ENCODE assay signal across 16 cellular contexts in genomic region chr13:91805605-91806004, GRCh38.
A peak's percentile ranks its signal among the peaks of the same experiment; 100 is the strongest.
DNase-seq lines count a peak whose midpoint lies in the region; ATAC-seq and TF ChIP-seq lines count a peak whose summit lies in the region.
"Had no signal": no experiment of that assay in that cellular context is flagged by ENCODE, and none has a peak within 500 bp of the region (broad histone marks: within the 10 kb centered on the region; RNA-seq: fewer than 3 reads in every experiment).

No MANE protein-coding gene starts in this region.

- H3K79me2 ChIP-seq in GM23338 (replicated peaks; ENCODE audit: insufficient read depth): no peaks in the 10 kb centered on the region

- H3K36me3 Mint-ChIP-seq in GM23338 (ENCODE audit: low read depth) (no peaks in the 10 kb centered on the region), immature natural killer cell (no peaks in the 10 kb centered on the region)
- H3K36me3 Mint-ChIP-seq: IgD-negative memory B cell; stimulated activated memory B cell treated with anti-CD40 and anti-IgM and Interleukin-4, amounts not matched to agents 10 μg/mL and 1 μg/mL and 100 μg/mL, for 72 hours had no signal

- H3K27ac ChIP-seq in 22Rv1 (no peak overlapping the region), GM23338 (ENCODE audit: low read depth) (no peak overlapping the region), dorsolateral prefrontal cortex (peak overlapping the region in 1 of 59 donors; percentile 22)
- H3K27ac ChIP-seq: PC-9 had no signal

- peak; percentile 20; the same call in 1 of the 2 replicates for TF ChIP-seq CTCF in 22Rv1 (IDR thresholded peaks at IDR 0.05)
- TF ChIP-seq CTCF in GM23338 (conservative IDR thresholded peaks at IDR 0.05; ENCODE audit: low read depth in 2 of 2): peak; percentile 26 to 40; a peak in 3 of 4 replicates
- TF ChIP-seq CTCF in dorsolateral prefrontal cortex (IDR thresholded peaks at IDR 0.05 in 54 of 56, conservative IDR thresholded peaks at IDR 0.05 in 2 of 56; ENCODE audit: low read depth in 1 of 56, partially characterized antibody in 56 of 56): peak in 35 of 56 donors; percentile 5 to 49 (median 30)

- intact Hi-C loops in dorsolateral prefrontal cortex (cut with DNase I): no loop called here

- no peak overlapping the region for H3K4me2 ChIP-seq in GM23338
- H3K4me2 ChIP-seq: PC-9 had no signal

- H3K27me3 ChIP-seq in GM23338 (ENCODE audit: insufficient read depth): no peaks in the 10 kb centered on the region
- H3K27me3 ChIP-seq in dorsolateral prefrontal cortex: no peaks in the 10 kb centered on the region

- H3K9me3 Mint-ChIP-seq in GM23338 (no peaks in the 10 kb centered on the region), immature natural killer cell (peaks cover 3 to 34% (median 8%) of the 10 kb centered on the region in 6 donors)
- H3K9me3 Mint-ChIP-seq: activated T-helper 1 cell treated with anti-CD3 and anti-CD28 coated beads, Interleukin-12 subunit alpha, Interleukin-12 subunit beta, Interleukin-2, Interleukin-4 antibody, amounts not matched to agents 30 ng/mL and 10 ng/mL and 1 ng/mL, durations not matched to agents 14 hours and 24 hours and 36 hours; IgD-negative memory B cell; stimulated activated memory B cell treated with anti-CD40 and anti-IgM and Interleukin-4, amounts not matched to agents 10 μg/mL and 1 μg/mL and 100 μg/mL, for 72 hours had no signal

- H4K20me1 ChIP-seq in GM23338 (replicated peaks; ENCODE audit: insufficient read depth): no peaks in the 10 kb centered on the region

- no peak overlapping the region for H2AFZ ChIP-seq in GM23338
- H2AFZ ChIP-seq: PC-9 had no signal

- no peak overlapping the region for H3K4me3 Mint-ChIP-seq in GM23338
- H3K4me3 Mint-ChIP-seq in immature natural killer cell: no peak overlapping the region
- H3K4me3 Mint-ChIP-seq: activated T-helper 1 cell treated with anti-CD3 and anti-CD28 coated beads, Interleukin-12 subunit alpha, Interleukin-12 subunit beta, Interleukin-2, Interleukin-4 antibody, amounts not matched to agents 30 ng/mL and 10 ng/mL and 1 ng/mL, durations not matched to agents 14 hours and 24 hours and 36 hours; IgD-negative memory B cell; stimulated activated memory B cell treated with anti-CD40 and anti-IgM and Interleukin-4, amounts not matched to agents 10 μg/mL and 1 μg/mL and 100 μg/mL, for 72 hours; T-helper 17 cell had no signal

- no peaks in the 10 kb centered on the region for H3K36me3 ChIP-seq in GM23338 (ENCODE audit: insufficient read depth)

- no peak overlapping the region for H3K27ac Mint-ChIP-seq in GM23338
- H3K27ac Mint-ChIP-seq in immature natural killer cell: no peak overlapping the region
- H3K27ac Mint-ChIP-seq: activated T-helper 1 cell treated with anti-CD3 and anti-CD28 coated beads, Interleukin-12 subunit alpha, Interleukin-12 subunit beta, Interleukin-2, Interleukin-4 antibody, amounts not matched to agents 30 ng/mL and 10 ng/mL and 1 ng/mL, durations not matched to agents 14 hours and 24 hours and 36 hours; IgD-negative memory B cell; stimulated activated memory B cell treated with anti-CD40 and anti-IgM and Interleukin-4, amounts not matched to agents 10 μg/mL and 1 μg/mL and 100 μg/mL, for 72 hours; T-helper 17 cell had no signal

- DNase-seq in GM23338 (ENCODE audit: low spot score): peak; percentile 45
- peak; percentile 61 for DNase-seq in OCI-M1 (lab: John Stamatoyannopoulos, UW)
- no peak for DNase-seq in dorsolateral prefrontal cortex
- no peak for DNase-seq in NCI-H2196 (lab: John Stamatoyannopoulos, UW; ENCODE audit: unreplicated experiment)
- no peak for DNase-seq in immature natural killer cell
- DNase-seq: foreskin melanocyte; NCI-H2029; PC-9; stimulated activated CD4-positive, alpha-beta T cell treated with anti-CD3 and anti-CD28 coated beads, Interleukin-4, amount 100 ng/mL, for 1 hour; T-helper 17 cell had no signal

- H3K27me3 Mint-ChIP-seq in GM23338 (ENCODE audit: insufficient read depth, low read depth, poor library complexity): peaks cover 2% of the 10 kb centered on the region
- H3K27me3 Mint-ChIP-seq in immature natural killer cell (ENCODE audit: low read depth in 3 of 3): peaks cover 0 to 9% (median 1%) of the 10 kb centered on the region in 3 donors
- H3K27me3 Mint-ChIP-seq: IgD-negative memory B cell; stimulated activated memory B cell treated with anti-CD40 and anti-IgM and Interleukin-4, amounts not matched to agents 10 μg/mL and 1 μg/mL and 100 μg/mL, for 72 hours; T-helper 17 cell had no signal

- H3K9me2 ChIP-seq in GM23338 (ENCODE audit: insufficient read depth): no peaks in the 10 kb centered on the region

- H3K4me1 Mint-ChIP-seq in GM23338 (peaks cover 49% of the 10 kb centered on the region), immature natural killer cell (no peaks in the 10 kb centered on the region)
- H3K4me1 Mint-ChIP-seq: stimulated activated memory B cell treated with anti-CD40 and anti-IgM and Interleukin-4, amounts not matched to agents 10 μg/mL and 1 μg/mL and 100 μg/mL, for 72 hours; T-helper 17 cell had no signal

- ATAC-seq in GM23338 (peak; percentile 35; the same call in 2 of the 3 replicates), GM18909 (IDR thresholded peaks at IDR 0.05; ENCODE audit: poor library complexity, unreplicated experiment) (no peak), GM21825 (IDR thresholded peaks at IDR 0.05; ENCODE audit: unreplicated experiment) (no peak)
- ATAC-seq: stimulated activated memory B cell treated with anti-CD40 and anti-IgM and Interleukin-4, amounts not matched to agents 10 μg/mL and 1 μg/mL and 100 μg/mL, for 72 hours; T-helper 17 cell had no signal

- H3K4me3 ChIP-seq in GM23338 (no peak overlapping the region), dorsolateral prefrontal cortex (no peak overlapping the region)
- H3K4me3 ChIP-seq: PC-9 had no signal

- no peaks in the 10 kb centered on the region for H3F3A ChIP-seq in GM23338 (replicated peaks; ENCODE audit: low read depth)

- H3K4me1 ChIP-seq in GM23338 (ENCODE audit: insufficient read depth): peaks cover 34% of the 10 kb centered on the region

TF ChIP-seq in GM23338, 12 proteins besides CTCF, POLR2A, EP300 and RAD21 (continues in another document):
- TF ChIP-seq ZNF331 (CRISPR knock-in tag; IDR thresholded peaks at IDR 0.05; ENCODE audit: low read depth): no peak
- TF ChIP-seq, protein P1, sequence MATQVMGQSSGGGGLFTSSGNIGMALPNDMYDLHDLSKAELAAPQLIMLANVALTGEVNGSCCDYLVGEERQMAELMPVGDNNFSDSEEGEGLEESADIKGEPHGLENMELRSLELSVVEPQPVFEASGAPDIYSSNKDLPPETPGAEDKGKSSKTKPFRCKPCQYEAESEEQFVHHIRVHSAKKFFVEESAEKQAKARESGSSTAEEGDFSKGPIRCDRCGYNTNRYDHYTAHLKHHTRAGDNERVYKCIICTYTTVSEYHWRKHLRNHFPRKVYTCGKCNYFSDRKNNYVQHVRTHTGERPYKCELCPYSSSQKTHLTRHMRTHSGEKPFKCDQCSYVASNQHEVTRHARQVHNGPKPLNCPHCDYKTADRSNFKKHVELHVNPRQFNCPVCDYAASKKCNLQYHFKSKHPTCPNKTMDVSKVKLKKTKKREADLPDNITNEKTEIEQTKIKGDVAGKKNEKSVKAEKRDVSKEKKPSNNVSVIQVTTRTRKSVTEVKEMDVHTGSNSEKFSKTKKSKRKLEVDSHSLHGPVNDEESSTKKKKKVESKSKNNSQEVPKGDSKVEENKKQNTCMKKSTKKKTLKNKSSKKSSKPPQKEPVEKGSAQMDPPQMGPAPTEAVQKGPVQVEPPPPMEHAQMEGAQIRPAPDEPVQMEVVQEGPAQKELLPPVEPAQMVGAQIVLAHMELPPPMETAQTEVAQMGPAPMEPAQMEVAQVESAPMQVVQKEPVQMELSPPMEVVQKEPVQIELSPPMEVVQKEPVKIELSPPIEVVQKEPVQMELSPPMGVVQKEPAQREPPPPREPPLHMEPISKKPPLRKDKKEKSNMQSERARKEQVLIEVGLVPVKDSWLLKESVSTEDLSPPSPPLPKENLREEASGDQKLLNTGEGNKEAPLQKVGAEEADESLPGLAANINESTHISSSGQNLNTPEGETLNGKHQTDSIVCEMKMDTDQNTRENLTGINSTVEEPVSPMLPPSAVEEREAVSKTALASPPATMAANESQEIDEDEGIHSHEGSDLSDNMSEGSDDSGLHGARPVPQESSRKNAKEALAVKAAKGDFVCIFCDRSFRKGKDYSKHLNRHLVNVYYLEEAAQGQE (IDR thresholded peaks at IDR 0.05; ENCODE audit: unreplicated experiment): no peak
- no peak for TF ChIP-seq ZNF114 (CRISPR knock-in tag; IDR thresholded peaks at IDR 0.05)
- TF ChIP-seq EZH2phosphoT487 (IDR thresholded peaks at IDR 0.05; ENCODE audit: unreplicated experiment): no peak
- TF ChIP-seq POLR2AphosphoS5 (IDR thresholded peaks at IDR 0.05; ENCODE audit: low read depth): no peak
- no peak for TF ChIP-seq CREB1 (CRISPR knock-in tag; IDR thresholded peaks at IDR 0.05; ENCODE audit: low read depth)
- TF ChIP-seq EZH2 (IDR thresholded peaks at IDR 0.05; ENCODE audit: low read depth, unreplicated experiment): no peak
- TF ChIP-seq STAT1 (IDR thresholded peaks at IDR 0.05; ENCODE audit: unreplicated experiment): no peak
- no peak for TF ChIP-seq ETS1 (IDR thresholded peaks at IDR 0.05)
- no peak for TF ChIP-seq NANOG (IDR thresholded peaks at IDR 0.05; ENCODE audit: borderline replicate concordance)
- no peak for TF ChIP-seq JUNB (IDR thresholded peaks at IDR 0.05; ENCODE audit: unreplicated experiment)

Comparison
In these comparisons a context has a peak if more than half of its experiments do, and no peak if none do; other contexts are left out.
1. DNase-seq: peak in GM23338 (single experiment) and OCI-M1 (single experiment); none in dorsolateral prefrontal cortex (0 of 10), NCI-H2196 (single experiment) and immature natural killer cell (0 of 3).
2. Peak in every context shown above with its lines, with median percentiles within 50 percentile points of each other: CTCF ChIP-seq.